Comparison of ENCODE assay signal across 25 cellular contexts in the genomic region with DNA sequence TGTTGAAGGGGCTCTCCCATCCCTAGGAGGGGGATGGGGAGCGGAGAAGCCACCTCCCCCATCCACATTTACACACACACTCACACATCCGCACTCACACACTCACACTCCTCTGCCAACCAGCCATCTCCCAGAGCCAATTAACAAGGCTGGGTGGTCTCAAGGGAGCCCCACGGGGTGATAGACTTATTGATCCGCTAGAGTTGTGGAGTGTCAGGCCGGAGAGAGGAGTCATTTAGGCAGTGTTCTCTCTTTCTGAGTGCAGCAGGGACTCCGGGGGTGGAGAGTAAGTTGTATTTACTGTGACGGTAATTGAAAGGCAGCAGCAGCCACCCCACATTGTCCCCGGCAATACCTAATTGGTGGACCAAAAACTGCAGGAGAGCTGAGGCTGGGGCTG.
DNase-seq lines count a peak whose midpoint lies in the region; TF ChIP-seq lines count a peak whose summit lies in the region.
"Had no signal": no experiment of that assay in that cellular context is flagged by ENCODE, and none has a peak within 500 bp of the region (broad histone marks: within the 10 kb centered on the region; RNA-seq: fewer than 3 reads in every experiment).

No MANE protein-coding gene starts in this region.

- H3K27ac ChIP-seq in HEK293 (ENCODE audit: extremely low read depth, low read depth, low read length) (no peak overlapping the region), iPS-18a (ENCODE audit: low read length) (no peak overlapping the region), neuronal stem cell (replicated peaks; ENCODE audit: low read length) (peak overlapping the region; percentile 82), caudate nucleus (ENCODE audit: low read depth, low read length) (no peak overlapping the region), testis (no peak overlapping the region)
- H3K27ac ChIP-seq: gastrocnemius medialis, hepatocyte, PC-9, upper lobe of left lung had no signal

- no peak overlapping the region for H2BK12ac ChIP-seq in neuronal stem cell (ENCODE audit: low read length)

- no peak for TF ChIP-seq POLR2A in testis (IDR thresholded peaks at IDR 0.05)

- H3K27me3 ChIP-seq in iPS-18a (ENCODE audit: control insufficient read depth, insufficient read depth, low read length) (no peaks in the 10 kb centered on the region), neuronal stem cell (ENCODE audit: control insufficient read depth in 3 of 3, insufficient read depth in 3 of 3, low read depth in 1 of 3, low read length in 3 of 3) (peaks cover 0 to 25% (median 0%) of the 10 kb centered on the region in 3 experiments), testis (no peaks in the 10 kb centered on the region)
- H3K27me3 ChIP-seq: BE2C, upper lobe of left lung had no signal

- H3K4me3 ChIP-seq in HEK293 (ENCODE audit: low read depth, low read length) (no peak overlapping the region), iPS-18a (ENCODE audit: low read length) (peak overlapping the region; percentile 28), neuronal stem cell (ENCODE audit: low read length in 2 of 2) (no peak overlapping the region), testis (no peak overlapping the region)
- H3K4me3 ChIP-seq: gastrocnemius medialis, hepatocyte, PC-9, upper lobe of left lung had no signal

- DNase-seq in NCI-H69 (lab: John Stamatoyannopoulos, UW) (peak; percentile 76), neuronal stem cell (ENCODE audit: low spot score) (peak; percentile 59), NCI-H748 treated with DMSO at 0.1 percent for 48 hours (lab: John Stamatoyannopoulos, UW) (no peak), caudate nucleus (lab: John Stamatoyannopoulos, UW) (no peak), testis (no peak)
- no peak for DNase-seq in effector CD4-positive, alpha-beta T cell
- DNase-seq: activated CD4-positive, alpha-beta memory T cell treated with anti-CD3 and anti-CD28 coated beads for 36 hours; activated CD8-positive, alpha-beta memory T cell treated with anti-CD3 and anti-CD28 coated beads, Interleukin-2, amount 50 U/mL, for 4 hours; activated naive CD4-positive, alpha-beta T cell treated with anti-CD3 and anti-CD28 coated beads, Interleukin-2, amount 50 U/mL, for 16 hours; amniotic stem cell; BE2C; gastrocnemius medialis; H7; left ventricle myocardium superior; MM.1S; NCI-H1417; NCI-H2081; NCI-H510A treated with DMSO at 0.1 percent for 48 hours; PC-9; SK-N-SH; substantia nigra had no signal

- no peak overlapping the region for H2BK5ac ChIP-seq in neuronal stem cell (ENCODE audit: low read length)

- H2BK120ac ChIP-seq in neuronal stem cell (ENCODE audit: low read depth, low read length), result no peak overlapping the region

- H4K8ac ChIP-seq in neuronal stem cell (ENCODE audit: low read depth, low read length), result no peak overlapping the region

- POLR2A ChIA-PET in HEK293 (lab: Yijun Ruan, JAX), result no interaction called here

- H3K9me3 ChIP-seq in HEK293 (ENCODE audit: control insufficient read depth, insufficient read depth, low read depth, low read length), result no peaks in the 10 kb centered on the region
- H3K9me3 ChIP-seq in iPS-18a (ENCODE audit: control insufficient read depth, low read depth, low read length), result no peaks in the 10 kb centered on the region
- H3K9me3 ChIP-seq in neuronal stem cell (replicated peaks in 1 of 2; ENCODE audit: control insufficient read depth in 2 of 2, insufficient read depth in 1 of 2, low read depth in 1 of 2, low read length in 2 of 2), result peaks cover 0 to 2% of the 10 kb centered on the region in 2 donors
- no peaks in the 10 kb centered on the region for H3K9me3 ChIP-seq in testis
- H3K9me3 ChIP-seq: BE2C, gastrocnemius medialis, SK-N-SH had no signal

- H3K4me2 ChIP-seq in neuronal stem cell (ENCODE audit: insufficient read depth, low read length, poor library complexity, severe bottlenecking), result peak overlapping the region; percentile 60
- H3K4me2 ChIP-seq: hepatocyte, PC-9, SK-N-SH had no signal

- no peak overlapping the region for H3K9ac ChIP-seq in iPS-18a (ENCODE audit: low read length)
- H3K9ac ChIP-seq in neuronal stem cell (ENCODE audit: low read depth, low read length, poor library complexity), result no peak overlapping the region
- H3K9ac ChIP-seq: SK-N-SH had no signal

- no peak overlapping the region for H2AFZ ChIP-seq in neuronal stem cell (ENCODE audit: low read length)
- H2AFZ ChIP-seq: hepatocyte, PC-9 had no signal

- H3K36me3 ChIP-seq in HEK293 (ENCODE audit: control insufficient read depth in 2 of 2, insufficient read depth in 1 of 2, low read length in 2 of 2), result no peaks in the 10 kb centered on the region
- no peaks in the 10 kb centered on the region for H3K36me3 ChIP-seq in iPS-18a (ENCODE audit: control insufficient read depth, low read depth, low read length)
- no peaks in the 10 kb centered on the region for H3K36me3 ChIP-seq in neuronal stem cell (replicated peaks in 1 of 2; ENCODE audit: control insufficient read depth in 2 of 2, insufficient read depth in 2 of 2, low read length in 2 of 2)
- H3K36me3 ChIP-seq in testis (ENCODE audit: low read depth, missing control alignments), result no peaks in the 10 kb centered on the region
- H3K36me3 ChIP-seq: BE2C, gastrocnemius medialis, upper lobe of left lung had no signal

- H3K14ac ChIP-seq in neuronal stem cell (ENCODE audit: low read length), result no peak overlapping the region

- no peaks in the 10 kb centered on the region for H3K4me1 ChIP-seq in HEK293 (ENCODE audit: control insufficient read depth, insufficient read depth, low read length)
- peaks cover 14% of the 10 kb centered on the region for H3K4me1 ChIP-seq in iPS-18a (ENCODE audit: control insufficient read depth, low read depth, low read length)
- H3K4me1 ChIP-seq in neuronal stem cell (ENCODE audit: control insufficient read depth in 2 of 2, insufficient read depth in 1 of 2, low read depth in 1 of 2, low read length in 2 of 2), result peaks cover 0 to 25% of the 10 kb centered on the region in 2 donors
- H3K4me1 ChIP-seq in testis, result no peaks in the 10 kb centered on the region
- H3K4me1 ChIP-seq: BE2C, gastrocnemius medialis, upper lobe of left lung had no signal

- intact Hi-C loops in testis (cut with DNase I; ENCODE audit: low total_unique reads), result no loop called here

- WGBS in neuronal stem cell (ENCODE audit: extremely low coverage in 2 of 2, insufficient read length in 2 of 2, insufficient replicate concordance in 1 of 2), 2 donors, result no CpG with 5 or more reads among the region's 8 CpGs
- WGBS in testis, 2 donors, result 34 to 44% methylated on average over 8 of the region's 8 CpGs

- no peaks in the 10 kb centered on the region for H3K79me1 ChIP-seq in neuronal stem cell (ENCODE audit: low read depth, low read length)

- no peak overlapping the region for H3K23ac ChIP-seq in neuronal stem cell (ENCODE audit: low read depth, low read length, poor library complexity)

- H3K4ac ChIP-seq in neuronal stem cell (ENCODE audit: low read length), result no peak overlapping the region

- no peak overlapping the region for H4K91ac ChIP-seq in neuronal stem cell (ENCODE audit: low read depth, low read length, poor library complexity)

- TF ChIP-seq CTCF in HEK293 (tag by site-specific recombination; IDR thresholded peaks at IDR 0.05) (no peak), testis (IDR thresholded peaks at IDR 0.05) (no peak)

- H3K18ac ChIP-seq in neuronal stem cell (ENCODE audit: low read length), result no peak overlapping the region

- CTCF ChIA-PET in HEK293 (lab: Yijun Ruan, JAX), result no interaction called here

- no peak overlapping the region for H2AK5ac ChIP-seq in neuronal stem cell (ENCODE audit: low read depth, low read length)

- no peak overlapping the region for H2BK15ac ChIP-seq in neuronal stem cell (ENCODE audit: low read length)

TF ChIP-seq in HEK293, 187 proteins besides CTCF, POLR2A, EP300 and RAD21:
- TF ChIP-seq, protein P1, sequence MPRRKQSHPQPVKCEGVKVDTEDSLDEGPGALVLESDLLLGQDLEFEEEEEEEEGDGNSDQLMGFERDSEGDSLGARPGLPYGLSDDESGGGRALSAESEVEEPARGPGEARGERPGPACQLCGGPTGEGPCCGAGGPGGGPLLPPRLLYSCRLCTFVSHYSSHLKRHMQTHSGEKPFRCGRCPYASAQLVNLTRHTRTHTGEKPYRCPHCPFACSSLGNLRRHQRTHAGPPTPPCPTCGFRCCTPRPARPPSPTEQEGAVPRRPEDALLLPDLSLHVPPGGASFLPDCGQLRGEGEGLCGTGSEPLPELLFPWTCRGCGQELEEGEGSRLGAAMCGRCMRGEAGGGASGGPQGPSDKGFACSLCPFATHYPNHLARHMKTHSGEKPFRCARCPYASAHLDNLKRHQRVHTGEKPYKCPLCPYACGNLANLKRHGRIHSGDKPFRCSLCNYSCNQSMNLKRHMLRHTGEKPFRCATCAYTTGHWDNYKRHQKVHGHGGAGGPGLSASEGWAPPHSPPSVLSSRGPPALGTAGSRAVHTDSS (tag by site-specific recombination; IDR thresholded peaks at IDR 0.05), result no peak
- no peak for TF ChIP-seq SETDB1 (IDR thresholded peaks at IDR 0.05; ENCODE audit: insufficient read length, low read length)
- TF ChIP-seq ZNF266 (tag by site-specific recombination; IDR thresholded peaks at IDR 0.05; ENCODE audit: low read depth), result no peak
- no peak for TF ChIP-seq ZNF776 (tag by site-specific recombination; IDR thresholded peaks at IDR 0.05; ENCODE audit: borderline replicate concordance)
- TF ChIP-seq EGR2 (tag by site-specific recombination; IDR thresholded peaks at IDR 0.05; ENCODE audit: low read depth), result 0 out of 2 replicates have a peak, but pooled peaks have one; percentile 10

Comparison
In these comparisons a context has a peak if more than half of its experiments do, and no peak if none do; other contexts are left out.
1. DNase-seq: peak in NCI-H69 (single experiment) and neuronal stem cell (single experiment); none in NCI-H748 treated with DMSO at 0.1 percent for 48 hours (single experiment), caudate nucleus (0 of 61), testis (single experiment) and effector CD4-positive, alpha-beta T cell (single experiment).